Comparison of ENCODE assay signal across 2 cellular contexts in genomic region chr18:57534535-57534934, GRCh38.
TF ChIP-seq lines count a peak whose summit lies in the region.

No MANE protein-coding gene starts in this region.

TF ChIP-seq in IMR-90, 13 proteins besides CTCF, POLR2A, EP300 and RAD21 (continued from another document):
- TF ChIP-seq USF2 (IDR thresholded peaks at IDR 0.05; ENCODE audit: low read depth, low read length), result no peak
- no peak for TF ChIP-seq BHLHE40 (IDR thresholded peaks at IDR 0.05; ENCODE audit: low read depth, low read length)
- no peak for TF ChIP-seq FOS (IDR thresholded peaks at IDR 0.05; ENCODE audit: low read depth, low read length)
- no peak for TF ChIP-seq ELK1 (IDR thresholded peaks at IDR 0.05; ENCODE audit: borderline replicate concordance, low read depth, low read length)
- TF ChIP-seq MAZ (IDR thresholded peaks at IDR 0.05; ENCODE audit: borderline replicate concordance, low read depth, low read length), result no peak
- TF ChIP-seq RFX5 (IDR thresholded peaks at IDR 0.05; ENCODE audit: low read depth, low read length), result no peak
- no peak for TF ChIP-seq MXI1 (IDR thresholded peaks at IDR 0.05; ENCODE audit: borderline replicate concordance, low read depth, low read length)
- TF ChIP-seq SMC3 (IDR thresholded peaks at IDR 0.05; ENCODE audit: low read depth, low read length), result no peak
- TF ChIP-seq MAFK (IDR thresholded peaks at IDR 0.05; ENCODE audit: low read depth, low read length), result no peak
- no peak for TF ChIP-seq CHD1 (IDR thresholded peaks at IDR 0.05; ENCODE audit: low read depth, low read length)

TF ChIP-seq in WTC11, 78 proteins besides CTCF, POLR2A, EP300 and RAD21 (continued from another document):
- TF ChIP-seq NFYB (CRISPR knock-in tag; conservative IDR thresholded peaks at IDR 0.05; ENCODE audit: low read depth) (no peak), NR2C2 (CRISPR knock-in tag; IDR thresholded peaks at IDR 0.05) (no peak), CBFB (CRISPR knock-in tag; IDR thresholded peaks at IDR 0.05; ENCODE audit: low read depth) (no peak), FOXP4 (CRISPR knock-in tag; IDR thresholded peaks at IDR 0.05) (no peak), TP53 (CRISPR knock-in tag; IDR thresholded peaks at IDR 0.05) (no peak), ATF3 (CRISPR knock-in tag; conservative IDR thresholded peaks at IDR 0.05) (no peak), ZNF263 (CRISPR knock-in tag; IDR thresholded peaks at IDR 0.05; ENCODE audit: low read depth) (no peak), ZNF396 (CRISPR knock-in tag; IDR thresholded peaks at IDR 0.05; ENCODE audit: borderline replicate concordance) (no peak), IRF1 (CRISPR knock-in tag; IDR thresholded peaks at IDR 0.05) (no peak), ETV6 (CRISPR knock-in tag; IDR thresholded peaks at IDR 0.05) (no peak), ESRRA (CRISPR knock-in tag; IDR thresholded peaks at IDR 0.05; ENCODE audit: borderline replicate concordance) (no peak), IRF2 (CRISPR knock-in tag; IDR thresholded peaks at IDR 0.05; ENCODE audit: borderline replicate concordance, low read depth) (no peak), USF2 (CRISPR knock-in tag; IDR thresholded peaks at IDR 0.05) (no peak), NFATC4 (CRISPR knock-in tag; IDR thresholded peaks at IDR 0.05) (no peak), ZNF281 (CRISPR knock-in tag; IDR thresholded peaks at IDR 0.05) (no peak), FOXP1 (CRISPR knock-in tag; IDR thresholded peaks at IDR 0.05; ENCODE audit: borderline replicate concordance) (no peak), GRHL2 (CRISPR knock-in tag; IDR thresholded peaks at IDR 0.05; ENCODE audit: insufficient replicate concordance, severe bottlenecking) (no peak)
